In genomic region chr12:13444076-13444475, GRCh38 we compare ENCODE assay signal across 15 cellular contexts.
"Had no signal": no experiment of that assay in that cellular context is flagged by ENCODE, and none has a peak within 500 bp of the region (broad histone marks: within the 10 kb centered on the region; RNA-seq: fewer than 3 reads in every experiment).

No MANE protein-coding gene starts in this region.

- H3K36me3 ChIP-seq: tibial nerve, vagina had no signal

- FAIRE-seq: astrocyte, bronchial epithelial cell had no signal

- H3K9me3 ChIP-seq: vagina had no signal

- ATAC-seq: activated CD4-positive, CD25-positive, alpha-beta regulatory T cell treated with anti-CD3 and anti-CD28 coated beads, Interleukin-2, amount 50 U/mL, for 24 hours; stimulated activated naive B cell treated with anti-CD40 and anti-IgM and Interleukin-4, amounts not matched to agents 10 μg/mL and 1 μg/mL and 100 μg/mL, for 72 hours had no signal

- H3K27ac Mint-ChIP-seq: activated naive CD4-positive, alpha-beta T cell treated with anti-CD3 and anti-CD28 coated beads, Interleukin-2, amount 10 ng/mL, durations not matched to agents 7 days and 5 days; naive B cell; stimulated activated naive B cell treated with anti-CD40 and anti-IgM and Interleukin-4, amounts not matched to agents 10 μg/mL and 1 μg/mL and 100 μg/mL, for 72 hours had no signal

- H3K27me3 Mint-ChIP-seq: activated naive CD4-positive, alpha-beta T cell treated with anti-CD3 and anti-CD28 coated beads, Interleukin-2, amount 10 ng/mL, durations not matched to agents 7 days and 5 days had no signal

- H3K4me3 ChIP-seq: tibial nerve, vagina had no signal

- H3K4me3 Mint-ChIP-seq: activated naive CD4-positive, alpha-beta T cell treated with anti-CD3 and anti-CD28 coated beads, Interleukin-2, amount 10 ng/mL, durations not matched to agents 7 days and 5 days; naive B cell; stimulated activated naive B cell treated with anti-CD40 and anti-IgM and Interleukin-4, amounts not matched to agents 10 μg/mL and 1 μg/mL and 100 μg/mL, for 72 hours had no signal

- H3K9me3 Mint-ChIP-seq: activated naive CD4-positive, alpha-beta T cell treated with anti-CD3 and anti-CD28 coated beads, Interleukin-2, amount 10 ng/mL, durations not matched to agents 7 days and 5 days; stimulated activated naive B cell treated with anti-CD40 and anti-IgM and Interleukin-4, amounts not matched to agents 10 μg/mL and 1 μg/mL and 100 μg/mL, for 72 hours had no signal

- DNase-seq: activated naive CD4-positive, alpha-beta T cell treated with anti-CD3 and anti-CD28 coated beads, Interleukin-2, amount 10 ng/mL, durations not matched to agents 7 days and 5 days; dermis blood vessel endothelial cell; foreskin melanocyte; mammary epithelial cell; naive B cell; stimulated activated CD4-positive, alpha-beta T cell treated with anti-CD3 and anti-CD28 coated beads, Interleukin-2, amount 100 ng/mL, for 48 hours; stimulated activated naive B cell treated with anti-CD40 and anti-IgM and Interleukin-4, amounts not matched to agents 10 μg/mL and 1 μg/mL and 100 μg/mL, for 72 hours; substantia nigra; T-helper 9 cell had no signal

- H3K36me3 Mint-ChIP-seq: activated naive CD4-positive, alpha-beta T cell treated with anti-CD3 and anti-CD28 coated beads, Interleukin-2, amount 10 ng/mL, durations not matched to agents 7 days and 5 days; naive B cell; stimulated activated naive B cell treated with anti-CD40 and anti-IgM and Interleukin-4, amounts not matched to agents 10 μg/mL and 1 μg/mL and 100 μg/mL, for 72 hours had no signal

- H3K27ac ChIP-seq: epithelial cell of prostate, vagina had no signal

- H3K4me1 Mint-ChIP-seq: activated naive CD4-positive, alpha-beta T cell treated with anti-CD3 and anti-CD28 coated beads, Interleukin-2, amount 10 ng/mL, durations not matched to agents 7 days and 5 days; naive B cell; stimulated activated naive B cell treated with anti-CD40 and anti-IgM and Interleukin-4, amounts not matched to agents 10 μg/mL and 1 μg/mL and 100 μg/mL, for 72 hours had no signal

- H3K27me3 ChIP-seq: tibial nerve, vagina had no signal
